In the genomic region with DNA sequence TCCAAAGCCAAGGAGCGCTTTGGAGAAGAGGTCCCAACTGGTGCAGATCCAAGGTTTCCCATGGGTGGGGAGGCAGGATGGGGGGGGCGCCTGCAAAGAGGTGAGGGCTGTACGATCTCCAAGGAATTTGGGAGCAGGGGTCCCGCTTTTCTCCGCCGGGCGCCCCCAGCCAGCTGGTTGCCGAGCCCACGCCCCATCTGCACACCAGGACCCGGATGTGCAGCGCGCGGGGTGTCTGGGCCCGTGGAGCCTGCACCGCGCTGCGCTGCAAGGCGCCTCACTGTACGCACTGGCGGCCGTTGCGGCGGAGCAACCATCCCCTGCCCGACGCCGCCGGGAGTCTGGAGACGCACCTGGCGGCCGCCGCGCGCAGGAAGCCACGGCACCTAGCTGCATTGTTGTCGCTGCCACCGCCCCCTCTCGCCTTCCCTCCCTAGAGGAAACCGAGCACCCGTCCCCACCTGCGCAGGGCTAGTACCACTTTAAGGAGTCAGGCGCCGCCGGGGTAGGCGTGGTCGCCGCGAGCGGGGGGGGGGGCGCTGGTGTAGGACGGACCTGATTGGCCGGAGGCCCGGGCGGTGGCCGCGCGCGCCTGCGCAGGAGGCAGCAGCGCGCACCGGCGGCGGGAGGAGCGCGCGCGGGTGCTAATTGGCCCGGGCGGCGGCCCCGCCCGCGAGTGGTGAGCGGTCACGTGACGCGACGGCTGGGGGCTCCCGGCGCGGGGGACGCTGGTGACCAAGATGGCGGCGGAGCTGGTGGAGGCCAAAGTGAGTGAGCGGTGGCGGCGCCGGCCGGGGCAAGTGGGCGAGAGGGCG, we compare ENCODE assay signal across 8 cellular contexts. TPM values are rescaled to one million over a fixed set of nuclear protein-coding genes. Genes with fewer than 3 reads are reported as not detected.
DNase-seq lines count a peak whose midpoint lies in the region; ATAC-seq and TF ChIP-seq lines count a peak whose summit lies in the region.

A gene with protein sequence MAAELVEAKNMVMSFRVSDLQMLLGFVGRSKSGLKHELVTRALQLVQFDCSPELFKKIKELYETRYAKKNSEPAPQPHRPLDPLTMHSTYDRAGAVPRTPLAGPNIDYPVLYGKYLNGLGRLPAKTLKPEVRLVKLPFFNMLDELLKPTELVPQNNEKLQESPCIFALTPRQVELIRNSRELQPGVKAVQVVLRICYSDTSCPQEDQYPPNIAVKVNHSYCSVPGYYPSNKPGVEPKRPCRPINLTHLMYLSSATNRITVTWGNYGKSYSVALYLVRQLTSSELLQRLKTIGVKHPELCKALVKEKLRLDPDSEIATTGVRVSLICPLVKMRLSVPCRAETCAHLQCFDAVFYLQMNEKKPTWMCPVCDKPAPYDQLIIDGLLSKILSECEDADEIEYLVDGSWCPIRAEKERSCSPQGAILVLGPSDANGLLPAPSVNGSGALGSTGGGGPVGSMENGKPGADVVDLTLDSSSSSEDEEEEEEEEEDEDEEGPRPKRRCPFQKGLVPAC (plus strand): TSS at position 716 of the 815 bp plus-strand sequence. CDS start 25 bp downstream, at position 741.

- TF ChIP-seq CTCF in PC-3 (conservative IDR thresholded peaks at IDR 0.05; ENCODE audit: low read depth, low read length), result no peak

- H3K4me2 ChIP-seq in PC-3 (ENCODE audit: low read length), result peak within 1 kb of the TSS; percentile 93

- no peaks in the 10 kb centered on the region for H3K9me3 Mint-ChIP-seq in activated T-cell treated with anti-CD3 and anti-CD28 coated beads, Interleukin-2, amount 50 U/mL, for 24 hours

- intact Hi-C loops in PC-3 (cut with micrococcal nuclease), result no loop called here

- 0 out of 2 replicates have a peak, but pooled peaks cover 4% of the 10 kb centered on the region for H4K20me1 ChIP-seq in PC-3 (ENCODE audit: low read length)

- H3K4me3 ChIP-seq in Jurkat, Clone E6-1 (ENCODE audit: low read length), result peak within 1 kb of the TSS; percentile 77
- peak within 1 kb of the TSS; percentile 98 for H3K4me3 ChIP-seq in PC-3 (ENCODE audit: low read length)
- H3K4me3 ChIP-seq in esophagus (ENCODE audit: low read depth in 1 of 2, low read length in 2 of 2), result peak within 1 kb of the TSS; percentile 95 to 96
- H3K4me3 ChIP-seq in muscle layer of colon (ENCODE audit: low read depth in 1 of 2, low read length in 2 of 2), result peak within 1 kb of the TSS; percentile 85 to 97

- H3F3A ChIP-seq in PC-3 (ENCODE audit: low read length, unreplicated experiment), result no peaks in the 10 kb centered on the region

- peaks cover 5% of the 10 kb centered on the region; the same call in 1 of the 2 replicates for H3K4me1 ChIP-seq in PC-3 (ENCODE audit: insufficient read depth, low read length)
- H3K4me1 ChIP-seq in esophagus (ENCODE audit: control insufficient read depth in 2 of 2, insufficient read depth in 2 of 2, low read length in 1 of 2), result peaks cover 7 to 24% of the 10 kb centered on the region in 2 donors
- peaks cover 41% of the 10 kb centered on the region for H3K4me1 ChIP-seq in muscle layer of colon (ENCODE audit: insufficient read depth, low read length)

- peak within 1 kb of the TSS; percentile 76 for H2AFZ ChIP-seq in PC-3 (ENCODE audit: low read length)

- peak within 1 kb of the TSS; percentile 81 for H3K27ac Mint-ChIP-seq in activated T-cell treated with anti-CD3 and anti-CD28 coated beads, Interleukin-2, amount 50 U/mL, for 24 hours

- 1% methylated on average over 64 to 91 of the region's 91 CpGs for WGBS in esophagus, 2 donors

- DNase-seq in DMS114 treated with DMSO at 0.1 percent for 48 hours (lab: John Stamatoyannopoulos, UW; ENCODE audit: unreplicated experiment) (peak; percentile 65), PC-3 (peak; percentile 92)
- peak; percentile 91 for DNase-seq in Jurkat, Clone E6-1 (ENCODE audit: low read depth, low spot score)
- DNase-seq in activated T-cell treated with anti-CD3 and anti-CD28 coated beads, Interleukin-2, amount 50 U/mL, for 24 hours, result peak; percentile 98
- DNase-seq in stimulated activated CD8-positive, alpha-beta memory T cell treated with anti-CD3 and anti-CD28 coated beads, Interleukin-7, amount 100 ng/mL, for 24 hours (ENCODE audit: low read depth), result peak; percentile 84

- peaks cover 11% of the 10 kb centered on the region for H3K36me3 Mint-ChIP-seq in activated T-cell treated with anti-CD3 and anti-CD28 coated beads, Interleukin-2, amount 50 U/mL, for 24 hours (ENCODE audit: low read depth)

- BruUV-seq in PC-3 (replicated peaks; lab: Mats Ljungman, UMichigan), result TSS peak; percentile 75

- H3K9me2 ChIP-seq in PC-3 (replicated peaks; ENCODE audit: low read length), result no peaks in the 10 kb centered on the region

- H3K9me3 ChIP-seq in PC-3 (ENCODE audit: low read length) (no peaks in the 10 kb centered on the region), esophagus (ENCODE audit: control insufficient read depth in 2 of 2, insufficient read depth in 1 of 2, low read depth in 1 of 2, low read length in 1 of 2) (peaks cover 0 to 3% of the 10 kb centered on the region in 2 donors), muscle layer of colon (ENCODE audit: low read length) (no peaks in the 10 kb centered on the region)

- POLR2A ChIA-PET in PC-3 (lab: Charles Lee; ENCODE audit: unreplicated experiment), result interaction anchor here (0.7 kb wide), 1 partner anchor 102 kb away, joined by 12 read pairs; no protein-coding TSS in a partner anchor

- H3K27ac ChIP-seq in PC-3 (ENCODE audit: low read length) (peak within 1 kb of the TSS; percentile 37; the same call in 1 of the 2 replicates), esophagus (ENCODE audit: low read depth in 2 of 2, low read length in 1 of 2) (peak within 1 kb of the TSS; percentile 80 to 88), muscle layer of colon (ENCODE audit: low read depth, low read length) (peak within 1 kb of the TSS; percentile 94)

- CTCF ChIA-PET in PC-3 (lab: Charles Lee), result no interaction called here

- H3K79me2 ChIP-seq in PC-3 (ENCODE audit: low read length), result peaks cover 36% of the 10 kb centered on the region

- no peaks in the 10 kb centered on the region for H3K27me3 Mint-ChIP-seq in activated T-cell treated with anti-CD3 and anti-CD28 coated beads, Interleukin-2, amount 50 U/mL, for 24 hours

- H3K4me1 Mint-ChIP-seq in activated T-cell treated with anti-CD3 and anti-CD28 coated beads, Interleukin-2, amount 50 U/mL, for 24 hours (ENCODE audit: low read depth), result peaks cover 35% of the 10 kb centered on the region

- no peaks in the 10 kb centered on the region for H3K36me3 ChIP-seq in PC-3 (ENCODE audit: low read depth, low read length)
- H3K36me3 ChIP-seq in esophagus (ENCODE audit: control insufficient read depth in 2 of 2, insufficient read depth in 2 of 2, low read length in 1 of 2), result peaks cover 0 to 10% of the 10 kb centered on the region in 2 donors
- no peaks in the 10 kb centered on the region for H3K36me3 ChIP-seq in muscle layer of colon (ENCODE audit: insufficient read depth, low read length)

- H3K27me3 ChIP-seq in PC-3 (ENCODE audit: low read length), result no peaks in the 10 kb centered on the region
- no peaks in the 10 kb centered on the region for H3K27me3 ChIP-seq in esophagus (ENCODE audit: control insufficient read depth in 1 of 2, insufficient read depth in 2 of 2, low read length in 2 of 2)
- H3K27me3 ChIP-seq in muscle layer of colon (ENCODE audit: control insufficient read depth in 1 of 2, insufficient read depth in 2 of 2, low read length in 2 of 2), result no peaks in the 10 kb centered on the region

- peak; percentile 66 for ATAC-seq in GM21576 (IDR thresholded peaks at IDR 0.05; ENCODE audit: unreplicated experiment)
- peak; percentile 94 for ATAC-seq in PC-3

- peak within 1 kb of the TSS; percentile 83 for H3K9ac ChIP-seq in PC-3 (ENCODE audit: low read length)
- peak within 1 kb of the TSS; percentile 51 for H3K9ac ChIP-seq in muscle layer of colon (ENCODE audit: low read length)

- H3K4me3 Mint-ChIP-seq in activated T-cell treated with anti-CD3 and anti-CD28 coated beads, Interleukin-2, amount 50 U/mL, for 24 hours, result peak within 1 kb of the TSS; percentile 83

RNA-seq across cellular contexts. Expression of the gene that starts here (rescaled TPM):
- 33.0 TPM for polyA plus RNA-seq in Jurkat, Clone E6-1 (2012; ENCODE audit: insufficient read depth, insufficient read length)
- 21.0 and 26.5 TPM in 2 replicates for total RNA-seq in PC-3 (2014; rRNA removed)
- 10 to 100 TPM in 1 of 2 donors, 1 to 10 TPM in 1; 9.6 to 10.9 TPM for polyA plus RNA-seq in esophagus

Comparison
In these comparisons a context has a peak if more than half of its experiments do, and no peak if none do; other contexts are left out.
1. Peak in every context shown above with its lines: DNase-seq, ATAC-seq, H3K4me3 ChIP-seq and H3K27ac ChIP-seq.
2. H3K27ac ChIP-seq: peak in every context shown above with its lines; median percentile 94 in muscle layer of colon; 84 in esophagus; 37 in PC-3.